Comparison of ENCODE assay signal across 21 cellular contexts in the genomic region with DNA sequence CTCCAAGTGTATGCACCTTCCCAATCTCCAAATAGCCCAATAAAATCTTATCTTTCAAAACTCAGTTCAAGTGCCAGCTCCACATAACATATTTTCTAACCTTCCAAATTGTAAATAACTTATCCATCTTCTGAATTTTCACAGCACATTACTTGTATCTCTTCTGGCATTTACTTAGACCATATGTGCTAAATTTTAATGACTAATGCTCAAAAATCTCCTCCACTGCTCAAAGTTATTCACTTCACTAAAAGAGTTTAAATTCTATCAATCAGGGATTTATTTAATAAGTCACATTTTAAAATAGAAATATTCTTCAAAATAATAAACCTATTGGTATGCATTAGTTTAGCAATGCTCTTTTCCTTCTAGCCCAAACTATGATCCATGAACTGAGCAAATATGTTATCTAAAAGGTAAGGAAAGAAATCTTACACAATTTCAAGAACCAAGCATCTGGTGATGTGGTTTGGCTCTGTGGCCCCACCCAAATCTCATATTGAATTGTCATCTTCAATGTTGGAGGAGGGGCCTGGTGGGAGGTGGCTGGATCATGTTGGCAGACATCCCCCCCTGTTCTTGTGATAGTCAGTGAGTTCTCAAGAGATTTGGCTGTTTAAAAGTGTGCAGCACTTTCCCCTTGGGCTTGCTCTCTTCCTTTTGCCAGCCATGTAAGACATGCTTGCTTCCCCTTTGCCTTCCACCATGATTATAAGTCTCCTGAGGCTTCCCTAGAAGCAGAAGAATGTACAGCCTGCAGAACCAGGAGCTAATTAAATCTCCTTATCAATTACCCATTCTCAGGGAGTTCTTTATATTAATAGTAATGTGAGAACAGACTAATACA. TPM values are rescaled to one million over a fixed set of nuclear protein-coding genes. Genes with fewer than 3 reads are reported as not detected.
"Had no signal": no experiment of that assay in that cellular context is flagged by ENCODE, and none has a peak within 500 bp of the region (broad histone marks: within the 10 kb centered on the region; RNA-seq: fewer than 3 reads in every experiment).

No MANE protein-coding gene starts in this region.

- H3K36me3 Mint-ChIP-seq: stimulated activated effector memory CD8-positive, alpha-beta T cell treated with anti-CD3 and anti-CD28 coated beads, Interleukin-12 subunit alpha, Interleukin-12 subunit beta, amount 100 ng/mL, for 72 hours; WTC11 had no signal

- H3K4me1 ChIP-seq: esophagus squamous epithelium, testis had no signal

- DNase-seq: activated CD4-positive, alpha-beta T cell treated with anti-CD3 and anti-CD28 coated beads for 36 hours; activated CD4-positive, alpha-beta T cell treated with anti-CD3 and anti-CD28 coated beads, Interleukin-2, amount 50 U/mL, for 48 hours; activated gamma-delta T cell; amniotic stem cell; dermis blood vessel endothelial cell; effector memory CD4-positive, alpha-beta T cell; esophagus squamous epithelium; foreskin melanocyte; glutamatergic neuron; midbrain; nephron progenitor cell; nucleus accumbens; retina; stimulated activated CD4-positive, alpha-beta T cell treated with anti-CD3 and anti-CD28 coated beads, Interleukin-4, amount 100 ng/mL, for 24 hours; testis had no signal

- H3K4me3 ChIP-seq: esophagus squamous epithelium, testis had no signal

- H3K27ac Mint-ChIP-seq: activated CD4-positive, alpha-beta T cell treated with anti-CD3 and anti-CD28 coated beads for 36 hours; activated naive CD8-positive, alpha-beta T cell; nephron progenitor cell; stimulated activated effector memory CD8-positive, alpha-beta T cell treated with anti-CD3 and anti-CD28 coated beads, Interleukin-12 subunit alpha, Interleukin-12 subunit beta, amount 100 ng/mL, for 72 hours; type B pancreatic cell; WTC11 had no signal

- H3K4me1 Mint-ChIP-seq: WTC11 had no signal

- H3K27me3 Mint-ChIP-seq: activated CD4-positive, alpha-beta T cell treated with anti-CD3 and anti-CD28 coated beads for 36 hours; activated naive CD8-positive, alpha-beta T cell; type B pancreatic cell had no signal

- H3K27me3 ChIP-seq: esophagus squamous epithelium, testis had no signal

- H3K9me3 ChIP-seq: esophagus squamous epithelium, testis had no signal

- ATAC-seq: activated CD4-positive, alpha-beta T cell treated with anti-CD3 and anti-CD28 coated beads for 36 hours; stimulated activated effector memory CD8-positive, alpha-beta T cell treated with anti-CD3 and anti-CD28 coated beads, Interleukin-12 subunit alpha, Interleukin-12 subunit beta, amount 100 ng/mL, for 72 hours; WTC11 had no signal

- H3K27ac ChIP-seq: esophagus squamous epithelium, testis had no signal

- H3K9me3 Mint-ChIP-seq: stimulated activated effector memory CD8-positive, alpha-beta T cell treated with anti-CD3 and anti-CD28 coated beads, Interleukin-12 subunit alpha, Interleukin-12 subunit beta, amount 100 ng/mL, for 72 hours; WTC11 had no signal

- H3K4me3 Mint-ChIP-seq: activated CD4-positive, alpha-beta T cell treated with anti-CD3 and anti-CD28 coated beads for 36 hours; activated naive CD8-positive, alpha-beta T cell; nephron progenitor cell; stimulated activated effector memory CD8-positive, alpha-beta T cell treated with anti-CD3 and anti-CD28 coated beads, Interleukin-12 subunit alpha, Interleukin-12 subunit beta, amount 100 ng/mL, for 72 hours; type B pancreatic cell; WTC11 had no signal

- H3K36me3 ChIP-seq: esophagus squamous epithelium had no signal

RNA-seq across cellular contexts. Expression of gene GPR22, which starts 28.1 kb away (rescaled TPM):
- total RNA-seq: activated CD4-positive, alpha-beta T cell treated with anti-CD3 and anti-CD28 coated beads for 36 hours; esophagus squamous epithelium; lung microvascular endothelial cell; testis; WTC11 had no signal
- polyA plus RNA-seq: keratinocyte had no signal
